12 cellular contexts compared by ENCODE assay signal in genomic region chr1:1065940-1066304, GRCh38. TPM values are rescaled to one million over a fixed set of nuclear protein-coding genes. Genes with fewer than 3 reads are reported as not detected.
"Had no signal": no experiment of that assay in that cellular context is flagged by ENCODE, and none has a peak within 500 bp of the region (broad histone marks: within the 10 kb centered on the region; RNA-seq: fewer than 3 reads in every experiment).

No MANE protein-coding gene starts in this region.

RNA-seq across cellular contexts. Expression of gene RNF223, which starts 8.2 kb away (rescaled TPM):
- total RNA-seq: activated CD4-positive, alpha-beta memory T cell treated with anti-CD3 and anti-CD28 coated beads for 36 hours; endothelial cell of umbilical vein; frontal cortex; left ventricle myocardium inferior; lung microvascular endothelial cell; psoas muscle; right cardiac atrium; T-cell; temporal lobe; WTC11 had no signal
- polyA plus RNA-seq: endothelial cell of umbilical vein; immature natural killer cell; naive thymus-derived CD4-positive, alpha-beta T cell; psoas muscle; right cardiac atrium had no signal
